In genomic region chr5:55030220-55030619, GRCh38 we compare ENCODE assay signal across 27 cellular contexts. TPM values are rescaled to one million over a fixed set of nuclear protein-coding genes. Genes with fewer than 3 reads are reported as not detected.
A peak's percentile ranks its signal among the peaks of the same experiment; 100 is the strongest.
DNase-seq lines count a peak whose midpoint lies in the region; TF ChIP-seq lines count a peak whose summit lies in the region.
"Had no signal": no experiment of that assay in that cellular context is flagged by ENCODE, and none has a peak within 500 bp of the region (broad histone marks: within the 10 kb centered on the region; RNA-seq: fewer than 3 reads in every experiment).

No MANE protein-coding gene starts in this region.

- no peak overlapping the region for H4K8ac ChIP-seq in trophoblast cell (ENCODE audit: low read depth, low read length)

- peaks cover 70% of the 10 kb centered on the region for H3K4me1 Mint-ChIP-seq in T-helper 1 cell treated with Interleukin-12 subunit alpha and Interleukin-12 subunit beta and Interleukin-4 antibody, amounts not matched to agents 30 μg/mL and 1 μg/mL, for 36 hours (ENCODE audit: low read depth)
- peaks cover 34% of the 10 kb centered on the region for H3K4me1 Mint-ChIP-seq in osteocyte (ENCODE audit: unreplicated experiment)

- no peak overlapping the region for H3K4ac ChIP-seq in trophoblast cell (ENCODE audit: low read depth, low read length)

- H3K9ac ChIP-seq in trophoblast cell (ENCODE audit: low read length), result no peak overlapping the region

- H4K12ac ChIP-seq in trophoblast cell (ENCODE audit: low read depth, low read length), result no peak overlapping the region

- H3K14ac ChIP-seq in trophoblast cell (ENCODE audit: low read length), result no peak overlapping the region

- peak overlapping the region; percentile 11 for H3K27ac Mint-ChIP-seq in T-helper 1 cell treated with Interleukin-12 subunit alpha and Interleukin-12 subunit beta and Interleukin-4 antibody, amounts not matched to agents 30 μg/mL and 1 μg/mL, for 36 hours
- peak overlapping the region; percentile 39 for H3K27ac Mint-ChIP-seq in osteocyte (ENCODE audit: unreplicated experiment)
- H3K27ac Mint-ChIP-seq: activated B cell treated with CpG ODN at 0.5 μM for 24 hours; activated CD4-positive, alpha-beta memory T cell treated with anti-CD3 and anti-CD28 coated beads for 36 hours; activated naive CD8-positive, alpha-beta T cell treated with anti-CD3 and anti-CD28 coated beads, Interleukin-2, amount 10 ng/mL, durations not matched to agents 7 days and 5 days; activated T-cell treated with anti-CD3 and anti-CD28 coated beads, Interleukin-2, amount 50 U/mL, for 24 hours had no signal

- no CpG with 5 or more reads among the region's 2 CpGs for WGBS in trophoblast cell (ENCODE audit: extremely low coverage, insufficient coverage, insufficient read length)

- peaks cover 2% of the 10 kb centered on the region for H3K9me3 ChIP-seq in trophoblast cell (ENCODE audit: insufficient read depth, low read depth, low read length)
- H3K9me3 ChIP-seq: breast epithelium, MG63, spleen, upper lobe of right lung had no signal

- H3K4me2 ChIP-seq in trophoblast cell (ENCODE audit: low read length), result no peak overlapping the region

- no peak overlapping the region for H2AK5ac ChIP-seq in trophoblast cell (ENCODE audit: low read length)

- no peak overlapping the region for H4K91ac ChIP-seq in trophoblast cell (ENCODE audit: low read depth, low read length)

- H3K36me3 ChIP-seq in trophoblast cell (ENCODE audit: control insufficient read depth in 1 of 2, insufficient read depth in 2 of 2, low read length in 2 of 2), result no peaks in the 10 kb centered on the region
- H3K36me3 ChIP-seq: breast epithelium, MG63, upper lobe of right lung had no signal

- H3K23ac ChIP-seq in trophoblast cell (ENCODE audit: low read length), result no peak overlapping the region

- no peaks in the 10 kb centered on the region for H3K27me3 Mint-ChIP-seq in T-helper 1 cell treated with Interleukin-12 subunit alpha and Interleukin-12 subunit beta and Interleukin-4 antibody, amounts not matched to agents 30 μg/mL and 1 μg/mL, for 36 hours (ENCODE audit: low read depth)
- H3K27me3 Mint-ChIP-seq in osteocyte (ENCODE audit: unreplicated experiment), result no peaks in the 10 kb centered on the region
- H3K27me3 Mint-ChIP-seq: activated CD4-positive, alpha-beta memory T cell treated with anti-CD3 and anti-CD28 coated beads for 36 hours; activated naive CD8-positive, alpha-beta T cell treated with anti-CD3 and anti-CD28 coated beads, Interleukin-2, amount 10 ng/mL, durations not matched to agents 7 days and 5 days; activated T-cell treated with anti-CD3 and anti-CD28 coated beads, Interleukin-2, amount 50 U/mL, for 24 hours; CD4-positive, CD25-positive, alpha-beta regulatory T cell had no signal

- H3K36me3 Mint-ChIP-seq in T-helper 1 cell treated with Interleukin-12 subunit alpha and Interleukin-12 subunit beta and Interleukin-4 antibody, amounts not matched to agents 30 μg/mL and 1 μg/mL, for 36 hours (ENCODE audit: low read depth), result peaks cover 73% of the 10 kb centered on the region
- no peaks in the 10 kb centered on the region for H3K36me3 Mint-ChIP-seq in osteocyte (ENCODE audit: unreplicated experiment)
- H3K36me3 Mint-ChIP-seq: CD4-positive, CD25-positive, alpha-beta regulatory T cell had no signal

- H3K4me3 ChIP-seq in choroid plexus epithelial cell (ENCODE audit: low read depth, low read length), result no peak overlapping the region
- H3K4me3 ChIP-seq in trophoblast cell (ENCODE audit: low read depth, low read length), result no peak overlapping the region
- H3K4me3 ChIP-seq: breast epithelium, MG63, spleen, upper lobe of right lung had no signal

- H3K4me3 Mint-ChIP-seq in T-helper 1 cell treated with Interleukin-12 subunit alpha and Interleukin-12 subunit beta and Interleukin-4 antibody, amounts not matched to agents 30 μg/mL and 1 μg/mL, for 36 hours, result peak overlapping the region; percentile 36
- no peak overlapping the region for H3K4me3 Mint-ChIP-seq in osteocyte (ENCODE audit: unreplicated experiment)
- H3K4me3 Mint-ChIP-seq: activated B cell treated with CpG ODN at 0.5 μM for 24 hours; activated CD4-positive, alpha-beta memory T cell treated with anti-CD3 and anti-CD28 coated beads for 36 hours; activated naive CD8-positive, alpha-beta T cell treated with anti-CD3 and anti-CD28 coated beads, Interleukin-2, amount 10 ng/mL, durations not matched to agents 7 days and 5 days; activated T-cell treated with anti-CD3 and anti-CD28 coated beads, Interleukin-2, amount 50 U/mL, for 24 hours; CD4-positive, CD25-positive, alpha-beta regulatory T cell had no signal

- H3K18ac ChIP-seq in trophoblast cell (ENCODE audit: low read length), result no peak overlapping the region

- no peak overlapping the region for H2BK120ac ChIP-seq in trophoblast cell (ENCODE audit: insufficient read depth, low read length, poor library complexity)

- no peak overlapping the region for H2BK5ac ChIP-seq in trophoblast cell (ENCODE audit: low read depth, low read length, poor library complexity)

- H3K4me1 ChIP-seq in trophoblast cell (ENCODE audit: control insufficient read depth in 1 of 2, insufficient read depth in 2 of 2, low read length in 2 of 2), result no peaks in the 10 kb centered on the region
- H3K4me1 ChIP-seq: breast epithelium, upper lobe of right lung had no signal

- H3K79me1 ChIP-seq in trophoblast cell (ENCODE audit: low read length), result no peaks in the 10 kb centered on the region

- H2BK12ac ChIP-seq in trophoblast cell (ENCODE audit: low read length), result no peak overlapping the region

- no peak overlapping the region for H3K27ac ChIP-seq in trophoblast cell (ENCODE audit: low read depth, low read length)
- H3K27ac ChIP-seq: breast epithelium, spleen, upper lobe of right lung had no signal

- no peaks in the 10 kb centered on the region for H3K27me3 ChIP-seq in trophoblast cell (ENCODE audit: insufficient read depth, low read length)
- H3K27me3 ChIP-seq: breast epithelium, MG63, spleen, upper lobe of right lung had no signal

- no peak overlapping the region for H2AFZ ChIP-seq in trophoblast cell (ENCODE audit: insufficient read depth, low read length, poor library complexity)

- TF ChIP-seq CTCF in choroid plexus epithelial cell (conservative IDR thresholded peaks at IDR 0.05; ENCODE audit: low read depth, low read length), result no peak
- TF ChIP-seq CTCF in osteocyte (IDR thresholded peaks at IDR 0.05), result no peak

- H3K79me2 ChIP-seq in trophoblast cell (ENCODE audit: control insufficient read depth, insufficient read depth, low read length, poor library complexity), result no peaks in the 10 kb centered on the region

- DNase-seq in T-helper 1 cell (no peak), NCI-H345 treated with DMSO at 0.1 percent for 48 hours (lab: John Stamatoyannopoulos, UW; ENCODE audit: unreplicated experiment) (peak; percentile 75), choroid plexus epithelial cell (ENCODE audit: low read depth) (peak; percentile 62), osteocyte (ENCODE audit: extremely low spot score, unreplicated experiment) (no peak), 8988T (no peak), NOMO-1 treated with DMSO at 0.1 percent for 48 hours (lab: John Stamatoyannopoulos, UW; ENCODE audit: unreplicated experiment) (no peak), trophoblast cell (no peak)
- DNase-seq: activated B cell treated with CpG ODN at 0.5 μM for 24 hours; activated CD4-positive, alpha-beta memory T cell treated with anti-CD3 and anti-CD28 coated beads for 36 hours; activated naive CD8-positive, alpha-beta T cell treated with anti-CD3 and anti-CD28 coated beads, Interleukin-2, amount 10 ng/mL, durations not matched to agents 7 days and 5 days; activated T-cell treated with anti-CD3 and anti-CD28 coated beads, Interleukin-2, amount 50 U/mL, for 24 hours; CD4-positive, CD25-positive, alpha-beta regulatory T cell; dermis blood vessel endothelial cell; foreskin melanocyte; MG63; NCI-H1694; NCI-H446 treated with DMSO at 0.1 percent for 48 hours; OCI-M1; SHP77; spleen; stimulated activated CD4-positive, alpha-beta T cell treated with anti-CD3 and anti-CD28 coated beads, Interleukin-4, amount 100 ng/mL, for 4 hours; upper lobe of right lung had no signal

- H3K9me3 Mint-ChIP-seq in T-helper 1 cell treated with Interleukin-12 subunit alpha and Interleukin-12 subunit beta and Interleukin-4 antibody, amounts not matched to agents 30 μg/mL and 1 μg/mL, for 36 hours, result peaks cover 32% of the 10 kb centered on the region
- no peaks in the 10 kb centered on the region for H3K9me3 Mint-ChIP-seq in osteocyte (ENCODE audit: unreplicated experiment)
- H3K9me3 Mint-ChIP-seq: activated B cell treated with CpG ODN at 0.5 μM for 24 hours; activated CD4-positive, alpha-beta memory T cell treated with anti-CD3 and anti-CD28 coated beads for 36 hours; CD4-positive, CD25-positive, alpha-beta regulatory T cell had no signal

RNA-seq across cellular contexts. Expression of gene GZMK, which starts 6.2 kb away (rescaled TPM):
- total RNA-seq in osteocyte, result not detected in 2 replicates
- polyA plus RNA-seq in trophoblast cell (2013), result not detected in 2 replicates
- total RNA-seq: activated B cell treated with CpG ODN at 0.5 μM for 24 hours, dermis blood vessel endothelial cell, epithelial cell of proximal tubule, renal cortical epithelial cell had no signal
- polyA plus RNA-seq: neural cell had no signal

RNA-seq across cellular contexts. Expression of gene ESM1, which starts 44.8 kb away (rescaled TPM):
- total RNA-seq in osteocyte, result 0.35 and 0.73 TPM in 2 replicates
- polyA plus RNA-seq in trophoblast cell (2013), result not detected in 2 replicates
- total RNA-seq: activated B cell treated with CpG ODN at 0.5 μM for 24 hours had no signal
- polyA plus RNA-seq: neural cell had no signal

Comparison
In these comparisons a context has a peak if more than half of its experiments do, and no peak if none do; other contexts are left out.
1. DNase-seq: peak in NCI-H345 treated with DMSO at 0.1 percent for 48 hours (single experiment) and choroid plexus epithelial cell (single experiment); none in T-helper 1 cell (0 of 5), osteocyte (single experiment), 8988T (single experiment), NOMO-1 treated with DMSO at 0.1 percent for 48 hours (single experiment) and trophoblast cell (0 of 2).